Comparison of ENCODE assay signal across 21 cellular contexts in the genomic region with DNA sequence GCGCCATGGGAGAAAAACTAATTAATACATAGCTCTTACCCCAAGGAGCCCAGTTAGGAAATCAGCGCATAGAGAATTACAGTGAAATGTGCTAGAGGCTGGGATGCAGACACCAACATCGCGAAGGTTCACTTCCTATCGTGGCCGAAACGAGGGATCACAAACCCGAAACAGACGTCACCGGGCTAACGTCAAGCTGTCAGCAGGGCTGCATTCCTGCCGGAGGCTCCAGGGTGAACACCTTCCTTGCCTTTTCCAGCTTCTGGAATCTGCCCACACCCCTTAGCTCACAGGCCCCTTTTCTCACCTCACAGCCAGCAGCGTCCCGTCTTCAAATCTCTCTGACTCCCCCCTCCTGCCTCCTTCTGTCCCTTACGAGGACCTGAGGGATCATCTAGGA. TPM values are rescaled to one million over a fixed set of nuclear protein-coding genes. Genes with fewer than 3 reads are reported as not detected.
"Had no signal": no experiment of that assay in that cellular context is flagged by ENCODE, and none has a peak within 500 bp of the region (broad histone marks: within the 10 kb centered on the region; RNA-seq: fewer than 3 reads in every experiment).

No MANE protein-coding gene starts in this region.

- H3K27me3 ChIP-seq: breast epithelium, uterus had no signal

- DNase-seq: activated CD4-positive, alpha-beta memory T cell treated with anti-CD3 and anti-CD28 coated beads for 36 hours; activated CD4-positive, alpha-beta T cell treated with anti-CD3 and anti-CD28 coated beads for 36 hours; activated gamma-delta T cell treated with Interleukin-2 at 50 U/mL for 16 hours; cerebellar nuclear complex; cortex of kidney; effector CD4-positive, alpha-beta T cell; heart left ventricle; mesenchymal stem cell; naive thymus-derived CD8-positive, alpha-beta T cell; stimulated activated CD4-positive, alpha-beta T cell treated with anti-CD3 and anti-CD28 coated beads, Interleukin-4, amount 100 ng/mL, for 4 hours; stimulated activated naive B cell treated with anti-CD40 and anti-IgM and Interleukin-4, amounts not matched to agents 10 μg/mL and 1 μg/mL and 100 μg/mL, for 72 hours; SW 1271; T-helper 2 cell; uterus had no signal

- H3K9me3 ChIP-seq: adrenal gland, uterus had no signal

- H3K36me3 ChIP-seq: adrenal gland, breast epithelium, gastroesophageal sphincter, heart left ventricle, spleen, uterus had no signal

- H3K27ac ChIP-seq: adrenal gland, breast epithelium, gastroesophageal sphincter, heart left ventricle, spleen, uterus had no signal

- H3K4me3 ChIP-seq: adrenal gland, breast epithelium, gastroesophageal sphincter, heart left ventricle, spleen, uterus had no signal

RNA-seq across cellular contexts. Expression of a gene that starts 13.0 kb away (rescaled TPM):
- total RNA-seq: astrocyte had no signal

RNA-seq across cellular contexts. Expression of a gene that starts 16.5 kb away (rescaled TPM):
- total RNA-seq: activated CD4-positive, alpha-beta memory T cell treated with anti-CD3 and anti-CD28 coated beads for 36 hours; activated naive CD4-positive, alpha-beta T cell treated with anti-CD3 and anti-CD28 coated beads, Interleukin-2, amount 50 U/mL, for 72 hours; naive thymus-derived CD8-positive, alpha-beta T cell; renal cortical epithelial cell had no signal

RNA-seq across cellular contexts. Expression of a gene that starts 34.9 kb away (rescaled TPM):
- total RNA-seq: activated CD4-positive, alpha-beta memory T cell treated with anti-CD3 and anti-CD28 coated beads for 36 hours; activated CD4-positive, alpha-beta T cell treated with anti-CD3 and anti-CD28 coated beads for 36 hours; activated naive CD4-positive, alpha-beta T cell treated with anti-CD3 and anti-CD28 coated beads, Interleukin-2, amount 50 U/mL, for 72 hours; astrocyte; gastroesophageal sphincter; naive thymus-derived CD8-positive, alpha-beta T cell had no signal
